ENCODE assay signal across 11 cellular contexts in genomic region chr1:201566529-201566823, GRCh38.
"Had no signal": no experiment of that assay in that cellular context is flagged by ENCODE, and none has a peak within 500 bp of the region (broad histone marks: within the 10 kb centered on the region; RNA-seq: fewer than 3 reads in every experiment).

No MANE protein-coding gene starts in this region.

- H3K9me3 ChIP-seq: lower lobe of right lung, SJCRH30, tibial nerve had no signal

- ATAC-seq: activated T-cell treated with anti-CD3 and anti-CD28 coated beads, Interleukin-2, amount 50 U/mL, for 4 hours; lower lobe of right lung; stimulated activated effector memory CD8-positive, alpha-beta T cell treated with anti-CD3 and anti-CD28 coated beads, Interleukin-12 subunit alpha, Interleukin-12 subunit beta, amount 100 ng/mL, for 72 hours had no signal

- H3K4me3 ChIP-seq: lower lobe of right lung, SJCRH30, tibial nerve had no signal

- H3K27me3 ChIP-seq: SJCRH30, tibial nerve had no signal

- FAIRE-seq: bronchial epithelial cell had no signal

- H3K27ac ChIP-seq: lower lobe of right lung had no signal

- DNase-seq: activated CD4-positive, alpha-beta memory T cell treated with anti-CD3 and anti-CD28 coated beads, Interleukin-2, amount 10 ng/mL, durations not matched to agents 7 days and 5 days; activated CD4-positive, alpha-beta T cell treated with anti-CD3 and anti-CD28 coated beads for 4 hours; activated effector memory CD4-positive, alpha-beta T cell treated with anti-CD3 and anti-CD28 coated beads, Interleukin-2, amount 50 U/mL, for 16 hours; activated naive CD8-positive, alpha-beta T cell treated with anti-CD3 and anti-CD28 coated beads for 36 hours; activated T-cell treated with anti-CD3 and anti-CD28 coated beads, Interleukin-2, amount 50 U/mL, for 4 hours; T-helper 2 cell had no signal

- H3K36me3 ChIP-seq: lower lobe of right lung, tibial nerve had no signal
